Comparison of ENCODE assay signal across 10 cellular contexts in genomic region chr7:21580073-21580521, GRCh38. TPM values are rescaled to one million over a fixed set of nuclear protein-coding genes. Genes with fewer than 3 reads are reported as not detected.
DNase-seq lines count a peak whose midpoint lies in the region; TF ChIP-seq lines count a peak whose summit lies in the region.
"Had no signal": no experiment of that assay in that cellular context is flagged by ENCODE, and none has a peak within 500 bp of the region (broad histone marks: within the 10 kb centered on the region; RNA-seq: fewer than 3 reads in every experiment).

No MANE protein-coding gene starts in this region.

- TF ChIP-seq POLR2A in NB4 (IDR thresholded peaks at IDR 0.05; ENCODE audit: extremely low read depth, insufficient read length): no peak
- no peak for TF ChIP-seq POLR2A in esophagus muscularis mucosa (IDR thresholded peaks at IDR 0.05; ENCODE audit: low read depth)
- no peak for TF ChIP-seq POLR2A in suprapubic skin (IDR thresholded peaks at IDR 0.05)

- no peak overlapping the region for H3K4me3 Mint-ChIP-seq in activated CD4-positive, alpha-beta T cell treated with anti-CD3 and anti-CD28 coated beads, Interleukin-2, amount 10 ng/mL, durations not matched to agents 24 days and 14 days
- H3K4me3 Mint-ChIP-seq: CD4-positive, CD25-positive, alpha-beta regulatory T cell had no signal

- peak overlapping the region; percentile 69 for H3K27ac Mint-ChIP-seq in activated CD4-positive, alpha-beta T cell treated with anti-CD3 and anti-CD28 coated beads, Interleukin-2, amount 10 ng/mL, durations not matched to agents 24 days and 14 days
- H3K27ac Mint-ChIP-seq: CD4-positive, CD25-positive, alpha-beta regulatory T cell had no signal

- H3K27ac ChIP-seq in esophagus muscularis mucosa (replicated peaks in 1 of 4) (peak overlapping the region; percentile 77 to 84 (median 80)), suprapubic skin (peak overlapping the region; percentile 67)
- H3K27ac ChIP-seq: SK-N-MC had no signal

- peaks cover 6% of the 10 kb centered on the region for H3K4me1 Mint-ChIP-seq in activated CD4-positive, alpha-beta T cell treated with anti-CD3 and anti-CD28 coated beads, Interleukin-2, amount 10 ng/mL, durations not matched to agents 24 days and 14 days
- H3K4me1 Mint-ChIP-seq: CD4-positive, CD25-positive, alpha-beta regulatory T cell had no signal

- H3K4me3 ChIP-seq in NB4 (ENCODE audit: low read depth, low read length) (no peak overlapping the region), esophagus muscularis mucosa (no peak overlapping the region), suprapubic skin (no peak overlapping the region)
- H3K4me3 ChIP-seq: SK-N-MC had no signal

- H3K9me3 ChIP-seq in esophagus muscularis mucosa (peaks cover 0 to 3% (median 0%) of the 10 kb centered on the region in 4 donors), suprapubic skin (no peaks in the 10 kb centered on the region)

- no peaks in the 10 kb centered on the region for H3K36me3 ChIP-seq in esophagus muscularis mucosa
- no peaks in the 10 kb centered on the region for H3K36me3 ChIP-seq in suprapubic skin

- intact Hi-C loops in activated CD4-positive, alpha-beta T cell treated with anti-CD3 and anti-CD28 coated beads, Interleukin-2, amount 10 ng/mL, durations not matched to agents 24 days and 14 days (cut with micrococcal nuclease): no loop called here
- intact Hi-C loops in esophagus muscularis mucosa (cut with DNase I): loop anchor here (5.0 kb wide), 1 partner anchor 37 kb away; no protein-coding TSS in a partner anchor

- peaks cover 18% of the 10 kb centered on the region for H3K36me3 Mint-ChIP-seq in activated CD4-positive, alpha-beta T cell treated with anti-CD3 and anti-CD28 coated beads, Interleukin-2, amount 10 ng/mL, durations not matched to agents 24 days and 14 days (ENCODE audit: low read depth)
- H3K36me3 Mint-ChIP-seq: CD4-positive, CD25-positive, alpha-beta regulatory T cell had no signal

- H3K27me3 ChIP-seq in esophagus muscularis mucosa (no peaks in the 10 kb centered on the region), suprapubic skin (no peaks in the 10 kb centered on the region)

- TF ChIP-seq CTCF in NB4 (IDR thresholded peaks at IDR 0.05; ENCODE audit: low read depth, low read length): no peak
- TF ChIP-seq CTCF in esophagus muscularis mucosa (IDR thresholded peaks at IDR 0.05): no peak
- TF ChIP-seq CTCF in suprapubic skin (IDR thresholded peaks at IDR 0.05): no peak

- peaks cover 14% of the 10 kb centered on the region for H3K9me3 Mint-ChIP-seq in activated CD4-positive, alpha-beta T cell treated with anti-CD3 and anti-CD28 coated beads, Interleukin-2, amount 10 ng/mL, durations not matched to agents 24 days and 14 days

- H3K4me1 ChIP-seq in esophagus muscularis mucosa: peaks cover 10 to 41% (median 31%) of the 10 kb centered on the region in 4 donors
- peaks cover 9% of the 10 kb centered on the region for H3K4me1 ChIP-seq in suprapubic skin

- no peak for DNase-seq in activated CD4-positive, alpha-beta T cell treated with anti-CD3 and anti-CD28 coated beads, Interleukin-2, amount 10 ng/mL, durations not matched to agents 24 days and 14 days
- DNase-seq in activated CD4-positive, alpha-beta T cell treated with anti-CD3 and anti-CD28 coated beads, Interleukin-2, amount 50 U/mL, for 1 hour: no peak
- DNase-seq in NB4 (ENCODE audit: low read depth): peak; percentile 53
- DNase-seq in esophagus muscularis mucosa (ENCODE audit: extremely low spot score): no peak
- DNase-seq in suprapubic skin (ENCODE audit: low spot score in 2 of 2): no peak
- DNase-seq in central memory CD4-positive, alpha-beta T cell: no peak
- DNase-seq in SW480 (ENCODE audit: low spot score): no peak
- no peak for DNase-seq in HT-29 (ENCODE audit: low spot score)
- DNase-seq: CD4-positive, CD25-positive, alpha-beta regulatory T cell had no signal

- 16% methylated on average over 4 of the region's 4 CpGs for WGBS in esophagus muscularis mucosa
- 8% methylated on average over 4 of the region's 4 CpGs for WGBS in suprapubic skin

- no peaks in the 10 kb centered on the region for H3K27me3 Mint-ChIP-seq in activated CD4-positive, alpha-beta T cell treated with anti-CD3 and anti-CD28 coated beads, Interleukin-2, amount 10 ng/mL, durations not matched to agents 24 days and 14 days

- TF ChIP-seq EP300 in esophagus muscularis mucosa (IDR thresholded peaks at IDR 0.05) (no peak), suprapubic skin (IDR thresholded peaks at IDR 0.05) (no peak)

RNA-seq across cellular contexts. Expression of gene DNAH11, which starts 37.3 kb away (rescaled TPM):
- 3.0 and 6.1 TPM in 2 replicates for total RNA-seq in activated CD4-positive, alpha-beta T cell treated with anti-CD3 and anti-CD28 coated beads, Interleukin-2, amount 10 ng/mL, durations not matched to agents 24 days and 14 days
- total RNA-seq in esophagus muscularis mucosa (10 to 100 TPM in 3 of 4 donors, 1 to 10 TPM in 1; 8.7 to 16.6 (median 13.1) TPM), suprapubic skin (10 to 100 TPM in 1 of 4 donors, 1 to 10 TPM in 2, under 1 TPM in 1; 0.57 to 48.3 (median 1.8) TPM)
- total RNA-seq in HT-29 (2014; rRNA removed; shearing (Covaris generic)): not detected in 2 replicates
- total RNA-seq: CD4-positive, CD25-positive, alpha-beta regulatory T cell had no signal
